Comparison of ENCODE assay signal across 9 cellular contexts in the genomic region with DNA sequence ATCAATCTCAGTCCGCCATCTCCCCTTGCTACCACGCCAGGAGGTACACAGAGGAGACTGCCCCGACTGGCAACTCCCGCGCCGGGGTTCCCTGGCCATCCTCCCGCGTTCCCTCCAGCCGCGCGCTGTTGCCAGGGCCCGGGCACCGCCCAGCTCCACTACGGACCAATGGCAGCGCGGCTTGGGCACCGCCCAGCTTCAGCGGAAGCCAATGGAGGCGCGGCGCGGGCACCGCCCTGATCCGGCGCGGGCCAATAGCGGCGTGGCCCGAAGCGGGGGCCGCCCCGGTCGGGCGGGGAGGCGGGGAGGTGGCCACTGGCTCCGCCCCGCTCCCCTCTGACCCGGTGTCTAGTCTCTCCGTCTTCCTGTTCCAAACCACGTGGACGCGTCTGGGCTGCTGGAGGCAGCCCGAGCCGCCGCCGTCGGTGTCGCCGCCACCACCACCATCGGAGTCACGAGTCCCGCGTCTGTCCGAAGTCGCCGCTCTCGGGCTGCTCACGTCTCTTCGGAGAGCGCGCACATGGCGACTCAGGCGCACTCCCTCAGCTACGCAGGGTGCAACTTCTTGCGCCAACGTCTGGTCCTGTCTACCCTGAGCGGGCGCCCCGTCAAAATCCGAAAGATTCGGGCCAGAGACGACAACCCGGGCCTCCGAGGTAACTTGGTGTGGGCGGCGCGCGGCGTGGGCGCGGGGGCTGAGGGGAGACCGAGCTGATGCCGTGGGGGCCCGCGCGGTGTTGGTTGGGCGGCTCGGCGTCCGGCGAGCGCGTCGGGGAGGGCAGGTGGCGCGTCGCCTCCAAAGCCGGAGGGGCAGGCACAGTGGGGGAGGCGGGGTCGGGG. TPM values are rescaled to one million over a fixed set of nuclear protein-coding genes. Genes with fewer than 3 reads are reported as not detected.
A peak's percentile ranks its signal among the peaks of the same experiment; 100 is the strongest.
DNase-seq lines count a peak whose midpoint lies in the region; ATAC-seq, FAIRE-seq and TF ChIP-seq lines count a peak whose summit lies in the region.
"Had no signal": no experiment of that assay in that cellular context is flagged by ENCODE, and none has a peak within 500 bp of the region (broad histone marks: within the 10 kb centered on the region; RNA-seq: fewer than 3 reads in every experiment).

A gene with protein sequence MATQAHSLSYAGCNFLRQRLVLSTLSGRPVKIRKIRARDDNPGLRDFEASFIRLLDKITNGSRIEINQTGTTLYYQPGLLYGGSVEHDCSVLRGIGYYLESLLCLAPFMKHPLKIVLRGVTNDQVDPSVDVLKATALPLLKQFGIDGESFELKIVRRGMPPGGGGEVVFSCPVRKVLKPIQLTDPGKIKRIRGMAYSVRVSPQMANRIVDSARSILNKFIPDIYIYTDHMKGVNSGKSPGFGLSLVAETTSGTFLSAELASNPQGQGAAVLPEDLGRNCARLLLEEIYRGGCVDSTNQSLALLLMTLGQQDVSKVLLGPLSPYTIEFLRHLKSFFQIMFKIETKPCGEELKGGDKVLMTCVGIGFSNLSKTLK (plus strand): TSS at position 373 of the 840 bp plus-strand sequence. CDS start 148 bp downstream, at position 521.

- no peaks in the 10 kb centered on the region for H3K36me3 ChIP-seq in kidney (ENCODE audit: control insufficient read depth in 1 of 2, insufficient read depth in 2 of 2, low read length in 2 of 2)

- peaks cover 9 to 16% of the 10 kb centered on the region in 2 donors for H3K4me1 ChIP-seq in kidney (ENCODE audit: control insufficient read depth in 1 of 2, insufficient read depth in 1 of 2, low read depth in 1 of 2, low read length in 2 of 2)

- DNase-seq in AG10803 (ENCODE audit: low read depth), result peak; percentile 92
- DNase-seq in NCI-H460 (ENCODE audit: extremely low read depth, low read depth), result peak; percentile 86
- DNase-seq in activated CD4-positive, alpha-beta T cell treated with anti-CD3 and anti-CD28 coated beads for 1 hour, result peak; percentile 94
- peak; percentile 97 for DNase-seq in cerebellum (ENCODE audit: low spot score)
- DNase-seq in kidney, result peak; percentile 98
- peak; percentile 98 for DNase-seq in stimulated activated CD4-positive, alpha-beta T cell treated with anti-CD3 and anti-CD28 coated beads, Interleukin-15, amount 100 ng/mL, for 24 hours

- no peaks in the 10 kb centered on the region for H3K9me3 ChIP-seq in kidney (ENCODE audit: control insufficient read depth in 1 of 2, low read length in 2 of 2)

- intact Hi-C loops in kidney (cut with DNase I), result no loop called here

- peak within 1 kb of the TSS; percentile 54 to 82 for H3K9ac ChIP-seq in kidney (ENCODE audit: low read length in 2 of 2)

- H3K27ac ChIP-seq in kidney (ENCODE audit: low read depth in 2 of 2, low read length in 2 of 2), result peak within 1 kb of the TSS; percentile 95 to 96

- no peak for FAIRE-seq in kidney (lab: Jason Lieb, UNC)
- FAIRE-seq: TTC549 had no signal

- TF ChIP-seq CTCF in AG10803 (conservative IDR thresholded peaks at IDR 0.05; ENCODE audit: low read length) (no peak), kidney (IDR thresholded peaks at IDR 0.05; ENCODE audit: borderline replicate concordance, extremely low read depth, insufficient read depth) (no peak)

- peak; percentile 94 for ATAC-seq in GM19043 (IDR thresholded peaks at IDR 0.05; ENCODE audit: low read depth, unreplicated experiment)
- ATAC-seq in HG03378 (IDR thresholded peaks at IDR 0.05; ENCODE audit: unreplicated experiment), result peak; percentile 91

- H3K4me3 ChIP-seq in AG10803 (ENCODE audit: low read length) (peak within 1 kb of the TSS; percentile 91), kidney (ENCODE audit: low read length in 2 of 2) (peak within 1 kb of the TSS; percentile 90 to 95)

RNA-seq across cellular contexts. Expression of the gene that starts here (rescaled TPM):
- total RNA-seq in NCI-H460 (2014; rRNA removed; shearing (Covaris generic)), result 22.1 and 25.4 TPM in 2 replicates
- polyA plus RNA-seq in NCI-H460 (2014; cell fraction: nucleus; rRNA removed), result 8.0 and 12.1 TPM in 2 replicates
- total RNA-seq in cerebellum (26.4 TPM), kidney (22.8 TPM)
- 15.7 TPM for polyA plus RNA-seq in kidney (ENCODE audit: insufficient read depth, low read depth, low replicate concordance)

Comparison
In these comparisons a context has a peak if more than half of its experiments do, and no peak if none do; other contexts are left out.
1. Peak in every context shown above with its lines: DNase-seq, ATAC-seq, H3K4me3 ChIP-seq and H3K27ac ChIP-seq.